Comparison of ENCODE assay signal across 27 cellular contexts in genomic region chr10:78333362-78334143, GRCh38.
DNase-seq lines count a peak whose midpoint lies in the region; ATAC-seq and TF ChIP-seq lines count a peak whose summit lies in the region.
"Had no signal": no experiment of that assay in that cellular context is flagged by ENCODE, and none has a peak within 500 bp of the region (broad histone marks: within the 10 kb centered on the region; RNA-seq: fewer than 3 reads in every experiment).

No MANE protein-coding gene starts in this region.

- H3K23ac ChIP-seq in H9 (ENCODE audit: insufficient read length, low read depth, low read length) (no peak overlapping the region), mesenchymal stem cell (ENCODE audit: low read length in 2 of 2) (no peak overlapping the region)

- H3K9me3 Mint-ChIP-seq in H9 = peaks cover 0 to 3% of the 10 kb centered on the region in 2 experiments; a peak in 2 of 5 replicates
- H3K9me3 Mint-ChIP-seq: activated CD4-positive, alpha-beta T cell treated with anti-CD3 and anti-CD28 coated beads, Interleukin-2, amount 10 ng/mL, durations not matched to agents 7 days and 5 days; T-helper 2 cell treated with Interferon-gamma antibody and Interleukin-4, amounts not matched to agents 5 μg/mL and 100 μg/mL, for 36 hours had no signal

- no peak overlapping the region for H3K27ac ChIP-seq in H9 (ENCODE audit: insufficient read length, low read depth, low read length)
- no peak overlapping the region for H3K27ac ChIP-seq in mesenchymal stem cell (ENCODE audit: low read length, poor library complexity, severe bottlenecking)
- peak overlapping the region; percentile 93 for H3K27ac ChIP-seq in stomach smooth muscle (ENCODE audit: low read length)
- H3K27ac ChIP-seq: BLaER1, gastrocnemius medialis, KMS-11, psoas muscle, upper lobe of left lung, WERI-Rb-1 had no signal

- H3K4me1 Mint-ChIP-seq in H9 = peaks cover 13% of the 10 kb centered on the region in 2 experiments
- H3K4me1 Mint-ChIP-seq: activated CD4-positive, alpha-beta T cell treated with anti-CD3 and anti-CD28 coated beads, Interleukin-2, amount 10 ng/mL, durations not matched to agents 7 days and 5 days; stimulated activated naive CD8-positive, alpha-beta T cell treated with anti-CD3 and anti-CD28 coated beads, Interleukin-15, amount 100 ng/mL, for 72 hours had no signal

- H3K4me1 ChIP-seq in H9 (ENCODE audit: insufficient read depth, low read length) (no peaks in the 10 kb centered on the region), mesenchymal stem cell (ENCODE audit: control insufficient read depth, insufficient read depth, low read depth, low read length) (peaks cover 34% of the 10 kb centered on the region), stomach smooth muscle (ENCODE audit: control insufficient read depth, insufficient read depth, low read length) (peaks cover 55% of the 10 kb centered on the region)

- no peak overlapping the region for H3K18ac ChIP-seq in H9 (ENCODE audit: insufficient read length, low read depth, low read length)
- H3K18ac ChIP-seq in mesenchymal stem cell (ENCODE audit: low read depth in 1 of 2, low read length in 2 of 2) = peak overlapping the region in 1 of 2 experiments; percentile 44

- no peaks in the 10 kb centered on the region for H3K79me2 ChIP-seq in H9 (ENCODE audit: insufficient read depth, low read length)

- no peaks in the 10 kb centered on the region for H3K27me3 ChIP-seq in H9 (ENCODE audit: insufficient read depth, low read length)
- H3K27me3 ChIP-seq in mesenchymal stem cell (ENCODE audit: control insufficient read depth in 1 of 2, insufficient read depth in 1 of 2, low read length in 2 of 2) = no peaks in the 10 kb centered on the region
- H3K27me3 ChIP-seq in stomach smooth muscle (ENCODE audit: control insufficient read depth in 1 of 2, insufficient read depth in 2 of 2, low read length in 2 of 2) = no peaks in the 10 kb centered on the region
- H3K27me3 ChIP-seq: BLaER1, gastrocnemius medialis, upper lobe of left lung had no signal

- H2BK15ac ChIP-seq in H9 (ENCODE audit: low read depth, low read length) (no peak overlapping the region), mesenchymal stem cell (ENCODE audit: low read depth, poor library complexity, severe bottlenecking) (no peak overlapping the region)

- H4K8ac ChIP-seq in H9 (replicated peaks; ENCODE audit: insufficient read length, low read depth, low read length) = no peak overlapping the region
- no peak overlapping the region for H4K8ac ChIP-seq in mesenchymal stem cell (ENCODE audit: low read length)

- H3K36me3 Mint-ChIP-seq in H9 (ENCODE audit: insufficient read depth in 1 of 3, low read depth in 3 of 3) = peaks cover 0 to 2% (median 0%) of the 10 kb centered on the region in 3 experiments; a peak in 3 of 7 replicates

- peak; percentile 6 for DNase-seq in H9
- DNase-seq in NCI-H69 (lab: John Stamatoyannopoulos, UW) = peak; percentile 58
- no peak for DNase-seq in mesenchymal stem cell
- DNase-seq in NAMALWA (ENCODE audit: low spot score) = no peak
- DNase-seq in medulla oblongata (ENCODE audit: extremely low spot score) = no peak
- DNase-seq: activated CD4-positive, alpha-beta T cell treated with anti-CD3 and anti-CD28 coated beads, Interleukin-2, amount 10 ng/mL, durations not matched to agents 7 days and 5 days; activated naive CD4-positive, alpha-beta T cell treated with anti-CD3 and anti-CD28 coated beads, Interleukin-2, amount 50 U/mL, for 16 hours; anterior cingulate cortex; cortex of kidney; DMS79 treated with DMSO at 0.1 percent for 48 hours; gastrocnemius medialis; GF-D8; mammary epithelial cell; NCI-H1436 treated with DMSO at 0.1 percent for 48 hours; psoas muscle; SHP77 treated with DMSO at 0.1 percent for 48 hours; stimulated activated naive CD8-positive, alpha-beta T cell treated with anti-CD3 and anti-CD28 coated beads, Interleukin-15, amount 100 ng/mL, for 72 hours; upper lobe of left lung; WERI-Rb-1 had no signal

- no peak overlapping the region for H2BK20ac ChIP-seq in H9 (ENCODE audit: low read depth, low read length, poor library complexity, severe bottlenecking)

- no peak overlapping the region for H4K5ac ChIP-seq in H9 (ENCODE audit: insufficient read length, low read depth, low read length)

- no peak for ATAC-seq in GM21723 (IDR thresholded peaks at IDR 0.05; ENCODE audit: unreplicated experiment)
- no peak for ATAC-seq in HG03159 (IDR thresholded peaks at IDR 0.05; ENCODE audit: unreplicated experiment)
- ATAC-seq: gastrocnemius medialis; HCT116; Panc1; psoas muscle; stimulated activated naive CD8-positive, alpha-beta T cell treated with anti-CD3 and anti-CD28 coated beads, Interleukin-15, amount 100 ng/mL, for 72 hours had no signal

- no peaks in the 10 kb centered on the region for H3K79me1 ChIP-seq in H9 (ENCODE audit: insufficient read depth, low read depth, low read length, poor library complexity, severe bottlenecking)
- no peaks in the 10 kb centered on the region for H3K79me1 ChIP-seq in mesenchymal stem cell (replicated peaks; ENCODE audit: low read length, poor library complexity, severe bottlenecking)

- H2BK5ac ChIP-seq in H9 (ENCODE audit: insufficient read length, low read length) (no peak overlapping the region), mesenchymal stem cell (ENCODE audit: low read depth, low read length, poor library complexity, severe bottlenecking) (no peak overlapping the region)

- no peak overlapping the region for H3K56ac ChIP-seq in H9 (ENCODE audit: insufficient read length, low read depth, low read length)

- H3K27ac Mint-ChIP-seq in H9 = no peak overlapping the region; a peak in 1 of 7 replicates
- H3K27ac Mint-ChIP-seq: activated CD4-positive, alpha-beta T cell treated with anti-CD3 and anti-CD28 coated beads, Interleukin-2, amount 10 ng/mL, durations not matched to agents 7 days and 5 days; stimulated activated naive CD8-positive, alpha-beta T cell treated with anti-CD3 and anti-CD28 coated beads, Interleukin-15, amount 100 ng/mL, for 72 hours; T-helper 2 cell treated with Interferon-gamma antibody and Interleukin-4, amounts not matched to agents 5 μg/mL and 100 μg/mL, for 36 hours had no signal

- no peak overlapping the region for H3K4me2 ChIP-seq in H9 (ENCODE audit: insufficient read depth, insufficient read length, low read length)
- H3K4me2 ChIP-seq in mesenchymal stem cell (ENCODE audit: low read length, poor library complexity, severe bottlenecking) = no peak overlapping the region
- H3K4me2 ChIP-seq: BLaER1, KMS-11 had no signal

- H3K4me3 Mint-ChIP-seq in H9 = no peak overlapping the region; a peak in 1 of 5 replicates
- H3K4me3 Mint-ChIP-seq: activated CD4-positive, alpha-beta T cell treated with anti-CD3 and anti-CD28 coated beads, Interleukin-2, amount 10 ng/mL, durations not matched to agents 7 days and 5 days; stimulated activated naive CD8-positive, alpha-beta T cell treated with anti-CD3 and anti-CD28 coated beads, Interleukin-15, amount 100 ng/mL, for 72 hours; T-helper 2 cell treated with Interferon-gamma antibody and Interleukin-4, amounts not matched to agents 5 μg/mL and 100 μg/mL, for 36 hours had no signal

- no peak overlapping the region for H2AK5ac ChIP-seq in H9 (ENCODE audit: insufficient read length, low read length)
- peak overlapping the region; percentile 78 for H2AK5ac ChIP-seq in mesenchymal stem cell (ENCODE audit: low read length, severe bottlenecking)

- H4K20me1 ChIP-seq in H9 (ENCODE audit: control insufficient read depth, insufficient read depth, insufficient read length) = no peaks in the 10 kb centered on the region
- H4K20me1 ChIP-seq: BLaER1 had no signal

- peaks cover 4% of the 10 kb centered on the region for H3K27me3 Mint-ChIP-seq in H9 (ENCODE audit: low read depth)

- no peak overlapping the region for H2BK120ac ChIP-seq in H9 (ENCODE audit: low read depth, low read length, poor library complexity, severe bottlenecking)
- H2BK120ac ChIP-seq in mesenchymal stem cell (ENCODE audit: low read depth, low read length) = no peak overlapping the region

- H3K9me3 ChIP-seq in H9 (ENCODE audit: control insufficient read depth, low read depth, low read length) = no peaks in the 10 kb centered on the region
- H3K9me3 ChIP-seq in mesenchymal stem cell (ENCODE audit: control insufficient read depth, low read length) = no peaks in the 10 kb centered on the region
- H3K9me3 ChIP-seq in stomach smooth muscle (ENCODE audit: control insufficient read depth in 2 of 2, low read length in 2 of 2) = no peaks in the 10 kb centered on the region
- H3K9me3 ChIP-seq: gastrocnemius medialis, psoas muscle, upper lobe of left lung had no signal

- H3K23me2 ChIP-seq in H9 (ENCODE audit: insufficient read length, low read depth, low read length, poor library complexity, severe bottlenecking) = no peaks in the 10 kb centered on the region

- no peak overlapping the region; the same call in 1 of the 2 replicates for H3K14ac ChIP-seq in H9 (ENCODE audit: insufficient read depth, low read length)
- no peak overlapping the region for H3K14ac ChIP-seq in mesenchymal stem cell (ENCODE audit: low read length in 2 of 2)

- H3K36me3 ChIP-seq in mesenchymal stem cell (ENCODE audit: control insufficient read depth in 1 of 2, insufficient read depth in 2 of 2, low read depth in 1 of 2, low read length in 2 of 2) (no peaks in the 10 kb centered on the region), stomach smooth muscle (ENCODE audit: control insufficient read depth in 2 of 2, insufficient read depth in 2 of 2, low read length in 2 of 2) (no peaks in the 10 kb centered on the region)
- H3K36me3 ChIP-seq: BLaER1, gastrocnemius medialis, upper lobe of left lung, WERI-Rb-1 had no signal

- no peak overlapping the region for H3K4ac ChIP-seq in H9 (ENCODE audit: low read depth, low read length)
- H3K4ac ChIP-seq in mesenchymal stem cell (ENCODE audit: low read depth in 1 of 2, low read length in 2 of 2) = no peak overlapping the region

- no CpG with 5 or more reads among the region's 9 CpGs for WGBS in H9 (ENCODE audit: extremely low coverage, insufficient read length, low lambda C conversion rate)
- WGBS in mesenchymal stem cell = 95% methylated on average over 9 of the region's 9 CpGs

- H3T11ph ChIP-seq in H9 (ENCODE audit: low read length) = no peak overlapping the region

- H3K4me3 ChIP-seq in mesenchymal stem cell (ENCODE audit: insufficient read depth in 1 of 2, low read depth in 1 of 2, low read length in 2 of 2) (no peak overlapping the region), stomach smooth muscle (ENCODE audit: low read length in 2 of 2) (no peak overlapping the region)
- H3K4me3 ChIP-seq: BLaER1, gastrocnemius medialis, psoas muscle, upper lobe of left lung had no signal

- H2BK12ac ChIP-seq in H9 (ENCODE audit: insufficient read length, low read depth, low read length) (no peak overlapping the region), mesenchymal stem cell (ENCODE audit: low read length in 2 of 2) (no peak overlapping the region)

- no peak for TF ChIP-seq CTCF in H9 (conservative IDR thresholded peaks at IDR 0.05)

- H4K91ac ChIP-seq in H9 (ENCODE audit: insufficient read length, low read depth, low read length) (no peak overlapping the region), mesenchymal stem cell (ENCODE audit: low read length) (peak overlapping the region; percentile 18)

- H3K9ac ChIP-seq in H9 (ENCODE audit: extremely low read depth, insufficient read length, low read length) = no peak overlapping the region
- H3K9ac ChIP-seq in mesenchymal stem cell (ENCODE audit: low read length) = no peak overlapping the region
- H3K9ac ChIP-seq in stomach smooth muscle (ENCODE audit: low read length in 2 of 2) = no peak overlapping the region
- H3K9ac ChIP-seq: BLaER1, KMS-11 had no signal

- no peak overlapping the region for H2AFZ ChIP-seq in H9 (ENCODE audit: low read length)
- no peak overlapping the region for H2AFZ ChIP-seq in mesenchymal stem cell (ENCODE audit: low read depth, low read length)

Comparison
In these comparisons a context has a peak if more than half of its experiments do, and no peak if none do; other contexts are left out.
1. DNase-seq: peak in H9 (single experiment) and NCI-H69 (single experiment); none in mesenchymal stem cell (single experiment), NAMALWA (single experiment) and medulla oblongata (single experiment).